In genomic region chr11:73914284-73914683, GRCh38 we compare ENCODE assay signal across 20 cellular contexts. TPM values are rescaled to one million over a fixed set of nuclear protein-coding genes. Genes with fewer than 3 reads are reported as not detected.
"Had no signal": no experiment of that assay in that cellular context is flagged by ENCODE, and none has a peak within 500 bp of the region (broad histone marks: within the 10 kb centered on the region; RNA-seq: fewer than 3 reads in every experiment).

No MANE protein-coding gene starts in this region.

- H3K27ac ChIP-seq: dorsolateral prefrontal cortex, gastrocnemius medialis, left ventricle myocardium inferior, psoas muscle, sigmoid colon, skin epidermis had no signal

- ATAC-seq: esophagus mucosa; gastrocnemius medialis; naive thymus-derived CD4-positive, alpha-beta T cell; psoas muscle had no signal

- H3K4me3 ChIP-seq: dorsolateral prefrontal cortex, gastrocnemius medialis, left ventricle myocardium inferior, lung, psoas muscle, sigmoid colon, skin epidermis had no signal

- DNase-seq: cortex of kidney; dorsolateral prefrontal cortex; effector CD8-positive, alpha-beta T cell; gastrocnemius medialis; islet precursor cell; left ventricle myocardium inferior; mesenchymal stem cell; naive thymus-derived CD4-positive, alpha-beta T cell; nephron progenitor cell; psoas muscle; retina; sigmoid colon; stimulated activated CD4-positive, alpha-beta T cell treated with anti-CD3 and anti-CD28 coated beads, Interleukin-12 subunit alpha, Interleukin-12 subunit beta, amount 100 ng/mL, for 4 hours; stimulated activated CD4-positive, alpha-beta T cell treated with anti-CD3 and anti-CD28 coated beads, Interleukin-2, amount 100 ng/mL, for 48 hours; stimulated activated naive CD4-positive, alpha-beta T cell treated with Interleukin-2 at 50 U/mL for 16 hours; trophoblast cell had no signal

- H3K4me1 ChIP-seq: gastrocnemius medialis, left ventricle myocardium inferior, psoas muscle, sigmoid colon had no signal

- H3K9me3 ChIP-seq: gastrocnemius medialis, left ventricle myocardium inferior, psoas muscle, sigmoid colon had no signal

- H3K27me3 ChIP-seq: dorsolateral prefrontal cortex, gastrocnemius medialis, sigmoid colon had no signal

RNA-seq across cellular contexts. Expression of gene DNAJB13, which starts 36.5 kb away (rescaled TPM):
- total RNA-seq: esophagus mucosa, gastrocnemius medialis, left ventricle myocardium inferior, omental fat pad, psoas muscle had no signal
- polyA plus RNA-seq: sigmoid colon had no signal
